ENCODE assay signal across 21 cellular contexts in the genomic region with DNA sequence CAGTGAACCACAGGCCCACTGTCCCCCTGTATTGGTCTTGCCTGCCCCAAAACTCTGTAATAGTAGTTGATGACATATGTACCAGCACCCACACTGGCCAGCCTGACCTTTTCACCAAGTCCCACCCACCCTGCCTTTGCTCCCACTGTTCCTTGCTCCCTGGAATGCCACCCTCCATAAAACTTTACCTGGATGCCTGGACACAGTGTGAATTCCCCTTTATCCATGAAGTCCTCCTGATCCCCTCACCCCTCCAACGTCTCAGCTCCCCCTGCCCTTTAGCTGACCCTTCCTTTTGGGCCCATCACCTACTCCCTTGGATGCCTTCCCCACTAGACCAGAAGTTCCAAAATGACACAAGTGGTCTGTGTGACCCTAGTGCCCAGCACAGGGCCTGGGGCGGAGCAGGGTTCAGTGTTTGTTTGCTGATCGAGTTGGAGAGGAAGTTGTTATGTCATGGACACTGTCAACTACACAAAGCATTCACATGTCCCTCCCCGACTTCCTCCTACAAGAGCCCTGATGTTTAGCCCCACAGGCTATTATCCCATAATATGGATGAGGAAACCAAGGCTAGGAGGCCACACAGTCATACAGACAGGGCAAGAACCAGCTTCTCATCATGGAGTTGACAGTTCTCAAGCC. TPM values are rescaled to one million over a fixed set of nuclear protein-coding genes. Genes with fewer than 3 reads are reported as not detected.
DNase-seq lines count a peak whose midpoint lies in the region; ATAC-seq, FAIRE-seq and TF ChIP-seq lines count a peak whose summit lies in the region.
"Had no signal": no experiment of that assay in that cellular context is flagged by ENCODE, and none has a peak within 500 bp of the region (broad histone marks: within the 10 kb centered on the region; RNA-seq: fewer than 3 reads in every experiment).

No MANE protein-coding gene starts in this region.

- H3K4me3 ChIP-seq in NB4 (ENCODE audit: low read depth, low read length) (no peak overlapping the region), HepG2 (replicated peaks in 1 of 3; ENCODE audit: insufficient read depth in 1 of 3, low read depth in 2 of 3, low read length in 3 of 3) (no peak overlapping the region; a peak in 1 of 6 replicates)
- H3K4me3 ChIP-seq: GM12878 had no signal

- ATAC-seq in HepG2 (no peak; the same call in 2 of the 3 replicates), HG02571 (IDR thresholded peaks at IDR 0.05; ENCODE audit: unreplicated experiment) (no peak)
- ATAC-seq: GM12878, PC-3 had no signal

- BruUV-seq in HepG2 (replicated peaks; lab: Mats Ljungman, UMichigan): no TSS peak

- no peak overlapping the region for H3K9ac ChIP-seq in HepG2 (ENCODE audit: insufficient read depth, low read depth, low read length)

- no peaks in the 10 kb centered on the region for H3K9me3 ChIP-seq in HepG2 (ENCODE audit: low read length)

- in situ Hi-C loops in HepG2 (cut with HindIII; ENCODE audit: extremely low pct_ligation_motif_present, low pct_unique_long_range_greater_than_20kb): no loop called here

- peak in 1 of 2 experiments; percentile 47; a peak in 1 of 4 replicates for TF ChIP-seq EP300 in HepG2 (IDR thresholded peaks at IDR 0.05; ENCODE audit: low read depth in 2 of 2, low read length in 2 of 2)
- no peak; the same call in 1 of the 2 replicates for TF ChIP-seq EP300 in HepG2 (CRISPR knock-in tag; IDR thresholded peaks at IDR 0.05; ENCODE audit: borderline replicate concordance)

- intact Hi-C loops in HepG2 (cut with micrococcal nuclease; ENCODE audit: unreplicated experiment): no loop called here

- CTCF ChIA-PET in HepG2 (lab: Yijun Ruan, JAX; ENCODE audit: low intra/inter-chr PET ratio, low total read pairs): no interaction called here

- H3K27me3 Mint-ChIP-seq in type B pancreatic cell: peaks cover 8% of the 10 kb centered on the region

- no peak overlapping the region for H3K27ac Mint-ChIP-seq in type B pancreatic cell

- H3K27me3 ChIP-seq in HepG2 (ENCODE audit: control insufficient read depth in 1 of 2, insufficient read depth in 2 of 2, low read length in 2 of 2): peaks cover 0 to 1% of the 10 kb centered on the region in 2 experiments; a peak in 1 of 5 replicates

- DNase-seq in DMS53 (lab: John Stamatoyannopoulos, UW) (peak; percentile 18), DMS53 treated with DMSO at 0.1 percent for 48 hours (lab: John Stamatoyannopoulos, UW; ENCODE audit: unreplicated experiment) (no peak), NB4 (ENCODE audit: low read depth) (peak; percentile 16), HepG2 (ENCODE audit: low spot score) (peak; percentile 56), type B pancreatic cell (ENCODE audit: extremely low spot score, unreplicated experiment) (peak; percentile 31), COR-L47 (lab: John Stamatoyannopoulos, UW) (no peak), NCI-H146 treated with DMSO at 0.1 percent for 48 hours (lab: John Stamatoyannopoulos, UW; ENCODE audit: unreplicated experiment) (no peak)
- DNase-seq: C1 segment of cervical spinal cord, DMS79, HCEC 1CT, NCI-H1048, NCI-H1694, PC-3 had no signal

- POLR2A ChIA-PET in HepG2 (lab: Yijun Ruan, JAX): interaction anchor here (1.5 to 5.3 kb wide), 2 partner anchors 14 to 19 kb away, joined by 3 to 52 read pairs; no protein-coding TSS in a partner anchor

- peaks cover 9% of the 10 kb centered on the region for H3K79me2 ChIP-seq in HepG2 (ENCODE audit: insufficient read depth, low read length)

- 41% methylated on average over 4 of the region's 4 CpGs for WGBS in HepG2 (ENCODE audit: low lambda C conversion rate)

- TF ChIP-seq RAD21 in HepG2 (CRISPR knock-in tag; IDR thresholded peaks at IDR 0.05): no peak

- peaks cover 27 to 65% of the 10 kb centered on the region in 2 experiments for H3K36me3 ChIP-seq in HepG2 (replicated peaks in 1 of 2; ENCODE audit: control insufficient read depth in 1 of 2, insufficient read depth in 2 of 2, low read length in 2 of 2)

- peaks cover 16% of the 10 kb centered on the region for H3K4me1 Mint-ChIP-seq in type B pancreatic cell (ENCODE audit: unreplicated experiment)
- H3K4me1 Mint-ChIP-seq: IgD-negative memory B cell had no signal

- peak overlapping the region; percentile 25 for H3K27ac ChIP-seq in HepG2 (ENCODE audit: extremely low read length, insufficient read depth, low read length)
- H3K27ac ChIP-seq: 22Rv1 had no signal

- peak; percentile 82 for FAIRE-seq in HepG2 (lab: Jason Lieb, UNC)
- FAIRE-seq: GM12878, GM18507 had no signal

- TF ChIP-seq POLR2A in NB4 (IDR thresholded peaks at IDR 0.05; ENCODE audit: extremely low read depth, insufficient read length) (no peak), HepG2 (IDR thresholded peaks at IDR 0.05; ENCODE audit: insufficient read depth in 1 of 2, low read depth in 2 of 2, low read length in 2 of 2) (peak in 1 of 2 experiments; percentile 30; a peak in 1 of 4 replicates)

- TF ChIP-seq CTCF in NB4 (IDR thresholded peaks at IDR 0.05; ENCODE audit: low read depth, low read length): no peak
- TF ChIP-seq CTCF in HepG2 (CRISPR knock-in tag; IDR thresholded peaks at IDR 0.05): no peak
- TF ChIP-seq CTCF in type B pancreatic cell (conservative IDR thresholded peaks at IDR 0.05): no peak

- H3K9me3 Mint-ChIP-seq in type B pancreatic cell: peaks cover 4% of the 10 kb centered on the region

- peaks cover 8% of the 10 kb centered on the region for H3K36me3 Mint-ChIP-seq in type B pancreatic cell

- H3K4me2 ChIP-seq in HepG2 (ENCODE audit: low read depth, low read length): peak overlapping the region; percentile 19; the same call in 1 of the 2 replicates

- H4K20me1 ChIP-seq in HepG2 (ENCODE audit: insufficient read depth, low read length): peaks cover 71% of the 10 kb centered on the region

- H3K4me3 Mint-ChIP-seq in type B pancreatic cell: no peak overlapping the region
- H3K4me3 Mint-ChIP-seq: IgD-negative memory B cell had no signal

- H2AFZ ChIP-seq in HepG2 (ENCODE audit: low read length): no peak overlapping the region

- H3K4me1 ChIP-seq in HepG2 (ENCODE audit: insufficient read depth, low read length): peaks cover 88% of the 10 kb centered on the region

TF ChIP-seq in HepG2, 621 proteins besides CTCF, POLR2A, EP300 and RAD21 (continues in another document):
- TF ChIP-seq ETV5 (CRISPR knock-in tag; IDR thresholded peaks at IDR 0.05; ENCODE audit: borderline replicate concordance) (peak; percentile 95), ZNF672 (CRISPR knock-in tag; IDR thresholded peaks at IDR 0.05) (no peak)

RNA-seq across cellular contexts. Expression of gene AMBP, which starts 16.1 kb away (rescaled TPM):
- total RNA-seq in HepG2 (2016; rRNA removed; fragmentation: Illumina TruSeq; extraction: Trizol) (612 and 1,510 TPM in 2 replicates), type B pancreatic cell (ENCODE audit: low replicate concordance) (110 and 230 TPM in 2 replicates)
- 264 and 266 TPM in 2 replicates for total RNA-seq in HepG2 (2016; cell fraction: cytosol; rRNA removed; fragmentation: Illumina TruSeq; extraction: Trizol; ENCODE audit: low read depth)
- total RNA-seq in HepG2 (2016; cell fraction: insoluble cytoplasmic fraction; rRNA removed; fragmentation: Illumina TruSeq; extraction: Trizol): 610 and 1,558 TPM in 2 replicates
- 284 and 296 TPM in 2 replicates for total RNA-seq in HepG2 (2016; cell fraction: membrane; rRNA removed; fragmentation: Illumina TruSeq; extraction: Trizol)
- total RNA-seq in HepG2 (2016; cell fraction: nucleus; rRNA removed; fragmentation: Illumina TruSeq; extraction: Trizol): 1,103 and 1,244 TPM in 2 replicates
- polyA plus RNA-seq in HepG2 (2011; rRNA removed): 2,580 and 3,919 TPM in 2 replicates
- polyA plus RNA-seq in HepG2 (2011; cell fraction: cytosol; rRNA removed): 3,676 and 4,547 TPM in 2 replicates
- polyA plus RNA-seq in HepG2 (2011; cell fraction: nucleus; rRNA removed): 1,589 and 2,063 TPM in 2 replicates
- 2,894 and 3,165 TPM in 2 replicates for polyA plus RNA-seq in HepG2 (2012)
- polyA plus RNA-seq in HepG2 (2016; cell fraction: cytosol; fragmentation: Illumina TruSeq; extraction: Trizol; ENCODE audit: low read depth): 305 and 334 TPM in 2 replicates
- 674 and 676 TPM in 2 replicates for polyA plus RNA-seq in HepG2 (2016; cell fraction: insoluble cytoplasmic fraction; fragmentation: Illumina TruSeq; extraction: Trizol; ENCODE audit: low read depth)
- polyA plus RNA-seq in HepG2 (2016; cell fraction: membrane; fragmentation: Illumina TruSeq; extraction: Trizol; ENCODE audit: low read depth): 279 and 293 TPM in 2 replicates
- polyA plus RNA-seq in HepG2 (2016; cell fraction: nucleus; fragmentation: Illumina TruSeq; extraction: Trizol; ENCODE audit: insufficient read depth, low read depth): 2,037 and 2,236 TPM in 2 replicates
- 0.72 and 924 TPM in 2 replicates for polyA minus RNA-seq in HepG2 (2011; rRNA and poly(A)+ RNA removed; ENCODE audit: low replicate concordance)
- 612 and 1,026 TPM in 2 replicates for polyA minus RNA-seq in HepG2 (2011; cell fraction: cytosol; rRNA and poly(A)+ RNA removed)
- polyA minus RNA-seq in HepG2 (2011; cell fraction: nucleus; rRNA and poly(A)+ RNA removed): 323 and 565 TPM in 2 replicates
- total RNA-seq: G401, LHCN-M2, SK-MEL-5 had no signal
- polyA plus RNA-seq: IgD-negative memory B cell had no signal

RNA-seq across cellular contexts. Expression of gene KIF12, which starts 37.1 kb away (rescaled TPM):
- 0.81 and 1.8 TPM in 2 replicates for total RNA-seq in HepG2 (2016; rRNA removed; fragmentation: Illumina TruSeq; extraction: Trizol)
- 0.61 and 1.1 TPM in 2 replicates for total RNA-seq in HepG2 (2016; cell fraction: cytosol; rRNA removed; fragmentation: Illumina TruSeq; extraction: Trizol; ENCODE audit: low read depth)
- total RNA-seq in HepG2 (2016; cell fraction: insoluble cytoplasmic fraction; rRNA removed; fragmentation: Illumina TruSeq; extraction: Trizol): 0.94 and 1.8 TPM in 2 replicates
- total RNA-seq in HepG2 (2016; cell fraction: membrane; rRNA removed; fragmentation: Illumina TruSeq; extraction: Trizol): 0.19 and 0.38 TPM in 2 replicates
- 2.7 and 3.5 TPM in 2 replicates for total RNA-seq in HepG2 (2016; cell fraction: nucleus; rRNA removed; fragmentation: Illumina TruSeq; extraction: Trizol)
- polyA plus RNA-seq in HepG2 (2011; rRNA removed): 12.5 and 14.8 TPM in 2 replicates
- polyA plus RNA-seq in HepG2 (2011; cell fraction: cytosol; rRNA removed): 1.6 and 3.1 TPM in 2 replicates
- polyA plus RNA-seq in HepG2 (2011; cell fraction: nucleus; rRNA removed): 155 and 222 TPM in 2 replicates
- polyA plus RNA-seq in HepG2 (2012): 6.2 and 7.2 TPM in 2 replicates
- 0.14 and 0.26 TPM in 2 replicates for polyA plus RNA-seq in HepG2 (2016; cell fraction: cytosol; fragmentation: Illumina TruSeq; extraction: Trizol; ENCODE audit: low read depth)
- 0.92 and 0.93 TPM in 2 replicates for polyA plus RNA-seq in HepG2 (2016; cell fraction: insoluble cytoplasmic fraction; fragmentation: Illumina TruSeq; extraction: Trizol; ENCODE audit: low read depth)
- polyA plus RNA-seq in HepG2 (2016; cell fraction: membrane; fragmentation: Illumina TruSeq; extraction: Trizol; ENCODE audit: low read depth): 0.17 TPM in 1 of 2 replicates, not detected in the other
- 8.0 and 11.0 TPM in 2 replicates for polyA plus RNA-seq in HepG2 (2016; cell fraction: nucleus; fragmentation: Illumina TruSeq; extraction: Trizol; ENCODE audit: insufficient read depth, low read depth)
- 6.7 TPM in 1 of 2 replicates, not detected in the other for polyA minus RNA-seq in HepG2 (2011; rRNA and poly(A)+ RNA removed; ENCODE audit: low replicate concordance)
- 1.1 and 1.3 TPM in 2 replicates for polyA minus RNA-seq in HepG2 (2011; cell fraction: cytosol; rRNA and poly(A)+ RNA removed)
- 11.6 and 13.7 TPM in 2 replicates for polyA minus RNA-seq in HepG2 (2011; cell fraction: nucleus; rRNA and poly(A)+ RNA removed)
- 33.2 and 35.9 TPM in 2 replicates for total RNA-seq in type B pancreatic cell (ENCODE audit: low replicate concordance)
- total RNA-seq: GM12878, LHCN-M2 had no signal
- polyA plus RNA-seq: GM12878, IgD-negative memory B cell had no signal

Comparison
In these comparisons a context has a peak if more than half of its experiments do, and no peak if none do; other contexts are left out.
1. DNase-seq: peak in DMS53 (single experiment), NB4 (single experiment), HepG2 (single experiment) and type B pancreatic cell (single experiment); none in DMS53 treated with DMSO at 0.1 percent for 48 hours (single experiment), COR-L47 (single experiment) and NCI-H146 treated with DMSO at 0.1 percent for 48 hours (single experiment).